Comparison of ENCODE assay signal across 29 cellular contexts in genomic region chr3:128576290-128576689, GRCh38.
"Had no signal": no experiment of that assay in that cellular context is flagged by ENCODE, and none has a peak within 500 bp of the region (broad histone marks: within the 10 kb centered on the region; RNA-seq: fewer than 3 reads in every experiment).

No MANE protein-coding gene starts in this region.

- H3K36me3 Mint-ChIP-seq: mesothelial cell of epicardium, naive B cell, natural killer cell had no signal

- H3K4me3 ChIP-seq: left lung, lower lobe of right lung, ovary, right atrium auricular region, skin epidermis, suprapubic skin, thoracic aorta, tibial artery, upper lobe of right lung had no signal

- H3K27ac ChIP-seq: left lung, lower lobe of right lung, neutrophil, ovary, right atrium auricular region, skin epidermis, suprapubic skin, thoracic aorta, tibial artery, upper lobe of right lung had no signal

- H3K9me3 Mint-ChIP-seq: mesothelial cell of epicardium; natural killer cell; stimulated activated naive CD8-positive, alpha-beta T cell treated with anti-CD3 and anti-CD28 coated beads, Interleukin-15, Interleukin-2, amounts not matched to agents 100 ng/mL and 50 ng/mL, for 24 hours had no signal

- H3K4me1 Mint-ChIP-seq: mesothelial cell of epicardium had no signal

- ATAC-seq: left colon, left lung, natural killer cell, sciatic nerve, upper lobe of right lung had no signal

- DNase-seq: hippocampal formation; left colon; left lung; lower lobe of right lung; mammary epithelial cell; mesenchymal stem cell; naive B cell; natural killer cell; occipital lobe; ovary; stimulated activated CD4-positive, alpha-beta T cell treated with anti-CD3 and anti-CD28 coated beads, Interleukin-12 subunit alpha, Interleukin-12 subunit beta, amount 100 ng/mL, for 4 hours; stimulated activated CD4-positive, alpha-beta T cell treated with anti-CD3 and anti-CD28 coated beads, Interleukin-15, amount 100 ng/mL, for 24 hours; stimulated activated CD4-positive, alpha-beta T cell treated with anti-CD3 and anti-CD28 coated beads, Interleukin-2, amount 100 ng/mL, for 24 hours; stimulated activated CD4-positive, alpha-beta T cell treated with anti-CD3 and anti-CD28 coated beads, Interleukin-4, amount 100 ng/mL, for 1 hour; stimulated activated naive CD4-positive, alpha-beta T cell; tibial artery; trophoblast cell; upper lobe of right lung had no signal

- H3K27ac Mint-ChIP-seq: mesothelial cell of epicardium; naive B cell; natural killer cell; progenitor cell of endocrine pancreas; stimulated activated naive CD8-positive, alpha-beta T cell treated with anti-CD3 and anti-CD28 coated beads, Interleukin-15, Interleukin-2, amounts not matched to agents 100 ng/mL and 50 ng/mL, for 24 hours had no signal

- H3K27me3 ChIP-seq: ovary, right atrium auricular region had no signal

- FAIRE-seq: keratinocyte, urothelium cell line had no signal

- H3K9me3 ChIP-seq: neutrophil, ovary, thoracic aorta, upper lobe of right lung had no signal

- H3K4me1 ChIP-seq: tibial artery had no signal

- H3K36me3 ChIP-seq: left lung, lower lobe of right lung, neutrophil, ovary, right atrium auricular region, suprapubic skin, thoracic aorta, tibial artery, upper lobe of right lung had no signal

- H3K4me3 Mint-ChIP-seq: mesothelial cell of epicardium; naive B cell; natural killer cell; stimulated activated naive CD8-positive, alpha-beta T cell treated with anti-CD3 and anti-CD28 coated beads, Interleukin-15, Interleukin-2, amounts not matched to agents 100 ng/mL and 50 ng/mL, for 24 hours had no signal
